Comparison of ENCODE assay signal across 8 cellular contexts in genomic region chr22:43388420-43388851, GRCh38. TPM values are rescaled to one million over a fixed set of nuclear protein-coding genes. Genes with fewer than 3 reads are reported as not detected.
DNase-seq lines count a peak whose midpoint lies in the region; ATAC-seq and TF ChIP-seq lines count a peak whose summit lies in the region.

No MANE protein-coding gene starts in this region.

- H3K79me2 ChIP-seq in OCI-LY7 (ENCODE audit: insufficient read depth, low read depth, low read length) = no peaks in the 10 kb centered on the region

- no peaks in the 10 kb centered on the region for H3K36me3 Mint-ChIP-seq in CD8-positive, alpha-beta T cell
- H3K36me3 Mint-ChIP-seq in natural killer cell = no peaks in the 10 kb centered on the region
- H3K36me3 Mint-ChIP-seq in stimulated activated naive B cell treated with anti-CD40 and anti-IgM and Interleukin-4, amounts not matched to agents 10 μg/mL and 1 μg/mL and 100 μg/mL, for 72 hours = no peaks in the 10 kb centered on the region

- no peak overlapping the region for H2AFZ ChIP-seq in OCI-LY7 (ENCODE audit: low read length)

- TF ChIP-seq CTCF in CD8-positive, alpha-beta T cell (IDR thresholded peaks at IDR 0.05) = peak; percentile 98
- peak; percentile 91 for TF ChIP-seq CTCF in OCI-LY7 (conservative IDR thresholded peaks at IDR 0.05; ENCODE audit: low read length)
- TF ChIP-seq CTCF in natural killer cell (IDR thresholded peaks at IDR 0.05) = peak; percentile 97

- no peak overlapping the region for H3K4me2 ChIP-seq in OCI-LY7 (ENCODE audit: low read length)

- H3K27ac ChIP-seq in CD8-positive, alpha-beta T cell (ENCODE audit: low read depth, low read length) = no peak overlapping the region
- H3K27ac ChIP-seq in OCI-LY7 (ENCODE audit: low read depth, low read length, poor library complexity, severe bottlenecking) = no peak overlapping the region

- H4K20me1 ChIP-seq in OCI-LY7 (ENCODE audit: insufficient read depth, low read length) = no peaks in the 10 kb centered on the region

- no peaks in the 10 kb centered on the region for H3K9me3 ChIP-seq in CD8-positive, alpha-beta T cell (ENCODE audit: low read length)
- H3K9me3 ChIP-seq in OCI-LY7 (ENCODE audit: low read length) = no peaks in the 10 kb centered on the region

- peaks cover 7% of the 10 kb centered on the region for H3K27me3 ChIP-seq in CD8-positive, alpha-beta T cell (ENCODE audit: insufficient read depth, low read length)

- BruUV-seq in OCI-LY7 (replicated peaks; lab: Mats Ljungman, UMichigan) = no TSS peak

- peaks cover 5% of the 10 kb centered on the region for H3K4me1 Mint-ChIP-seq in CD8-positive, alpha-beta T cell (ENCODE audit: low read depth)
- H3K4me1 Mint-ChIP-seq in natural killer cell = peaks cover 0 to 6% of the 10 kb centered on the region in 2 donors
- peaks cover 7 to 15% of the 10 kb centered on the region in 2 donors for H3K4me1 Mint-ChIP-seq in stimulated activated naive B cell treated with anti-CD40 and anti-IgM and Interleukin-4, amounts not matched to agents 10 μg/mL and 1 μg/mL and 100 μg/mL, for 72 hours

- POLR2A ChIA-PET in CD8-positive, alpha-beta T cell (lab: Charles Lee) = no interaction called here
- POLR2A ChIA-PET in OCI-LY7 (lab: Charles Lee) = no interaction called here

- peak; percentile 46 to 84 (median 67) for DNase-seq in CD8-positive, alpha-beta T cell
- DNase-seq in HT-29 (ENCODE audit: low spot score) (peak; percentile 53), OCI-LY7 (ENCODE audit: low spot score) (peak; percentile 57), activated T-cell treated with anti-CD3 and anti-CD28 coated beads for 1 hour (ENCODE audit: low read depth) (peak; percentile 63), natural killer cell (peak; percentile 75)
- DNase-seq in stimulated activated naive B cell treated with anti-CD40 and anti-IgM and Interleukin-4, amounts not matched to agents 10 μg/mL and 1 μg/mL and 100 μg/mL, for 72 hours = peak; percentile 56

- no peaks in the 10 kb centered on the region for H3K9me2 ChIP-seq in OCI-LY7 (ENCODE audit: insufficient read depth, low read length)

- no peaks in the 10 kb centered on the region for H3K9me3 Mint-ChIP-seq in CD8-positive, alpha-beta T cell
- H3K9me3 Mint-ChIP-seq in natural killer cell = no peaks in the 10 kb centered on the region
- no peaks in the 10 kb centered on the region for H3K9me3 Mint-ChIP-seq in stimulated activated naive B cell treated with anti-CD40 and anti-IgM and Interleukin-4, amounts not matched to agents 10 μg/mL and 1 μg/mL and 100 μg/mL, for 72 hours

- CTCF ChIA-PET in CD8-positive, alpha-beta T cell (lab: Charles Lee) = interaction anchor here (0.6 to 2.9 kb wide), 18 partner anchors 9 to 1242 kb away, joined by 3 to 15 read pairs (median 4); no protein-coding TSS in a partner anchor
- CTCF ChIA-PET in OCI-LY7 (lab: Charles Lee; ENCODE audit: unreplicated experiment) = no interaction called here

- no peak overlapping the region for H3K4me3 Mint-ChIP-seq in CD8-positive, alpha-beta T cell
- H3K4me3 Mint-ChIP-seq in natural killer cell = no peak overlapping the region
- no peak overlapping the region for H3K4me3 Mint-ChIP-seq in stimulated activated naive B cell treated with anti-CD40 and anti-IgM and Interleukin-4, amounts not matched to agents 10 μg/mL and 1 μg/mL and 100 μg/mL, for 72 hours

- intact Hi-C loops in CD8-positive, alpha-beta T cell (cut with DNase I, micrococcal nuclease) = loop anchor here in 1 of 2 experiments (1.0 kb wide), 1 partner anchor 1238 kb away; no protein-coding TSS in a partner anchor
- intact Hi-C loops in OCI-LY7 (cut with micrococcal nuclease; ENCODE audit: unreplicated experiment) (no loop called here), natural killer cell (cut with micrococcal nuclease) (loop anchor here (5.0 kb wide), 1 partner anchor 1239 kb away; no protein-coding TSS in a partner anchor)

- no peaks in the 10 kb centered on the region for H3K36me3 ChIP-seq in CD8-positive, alpha-beta T cell (ENCODE audit: insufficient read depth, low read length)
- H3K36me3 ChIP-seq in OCI-LY7 (ENCODE audit: insufficient read depth, low read length) = no peaks in the 10 kb centered on the region

- no peak overlapping the region for H3K4me3 ChIP-seq in CD8-positive, alpha-beta T cell (ENCODE audit: low read depth, low read length)
- H3K4me3 ChIP-seq in OCI-LY7 (ENCODE audit: low read depth, low read length, poor library complexity, severe bottlenecking) = no peak overlapping the region

- peaks cover 4% of the 10 kb centered on the region for H3K4me1 ChIP-seq in CD8-positive, alpha-beta T cell (ENCODE audit: insufficient read depth, low read length)
- no peaks in the 10 kb centered on the region for H3K4me1 ChIP-seq in OCI-LY7 (ENCODE audit: insufficient read depth, low read length, poor library complexity, severe bottlenecking)

- H3K27me3 Mint-ChIP-seq in CD8-positive, alpha-beta T cell (ENCODE audit: low read depth) = peaks cover 15% of the 10 kb centered on the region
- peaks cover 25 to 44% of the 10 kb centered on the region in 2 donors for H3K27me3 Mint-ChIP-seq in natural killer cell (ENCODE audit: low read depth in 2 of 2)
- peaks cover 33 to 43% of the 10 kb centered on the region in 2 donors for H3K27me3 Mint-ChIP-seq in stimulated activated naive B cell treated with anti-CD40 and anti-IgM and Interleukin-4, amounts not matched to agents 10 μg/mL and 1 μg/mL and 100 μg/mL, for 72 hours

- peak; percentile 77 for ATAC-seq in CD8-positive, alpha-beta T cell
- ATAC-seq in esophagus mucosa (peak; percentile 67), natural killer cell (peak; percentile 74 to 79 (median 75)), GM19452 (IDR thresholded peaks at IDR 0.05; ENCODE audit: unreplicated experiment) (no peak)
- peak; percentile 77 to 80 for ATAC-seq in stimulated activated naive B cell treated with anti-CD40 and anti-IgM and Interleukin-4, amounts not matched to agents 10 μg/mL and 1 μg/mL and 100 μg/mL, for 72 hours (replicated peaks)

- no peak overlapping the region for H3K27ac Mint-ChIP-seq in CD8-positive, alpha-beta T cell
- no peak overlapping the region for H3K27ac Mint-ChIP-seq in natural killer cell
- H3K27ac Mint-ChIP-seq in stimulated activated naive B cell treated with anti-CD40 and anti-IgM and Interleukin-4, amounts not matched to agents 10 μg/mL and 1 μg/mL and 100 μg/mL, for 72 hours = no peak overlapping the region

RNA-seq across cellular contexts. Expression of gene MPPED1, which starts 23.4 kb away (rescaled TPM):
- total RNA-seq in CD8-positive, alpha-beta T cell = not detected
- not detected in 2 replicates for total RNA-seq in HT-29 (2014; rRNA removed; shearing (Covaris generic))
- total RNA-seq in OCI-LY7 (2014; rRNA removed; shearing (Covaris generic)) = not detected in 2 replicates
- not detected in 2 replicates for total RNA-seq in OCI-LY7 (2022)
- total RNA-seq in esophagus mucosa = not detected
- total RNA-seq in natural killer cell = not detected

RNA-seq across cellular contexts. Expression of gene SCUBE1, which starts 45.3 kb away (rescaled TPM):
- not detected for total RNA-seq in CD8-positive, alpha-beta T cell
- total RNA-seq in HT-29 (2014; rRNA removed; shearing (Covaris generic)) = 0.03 TPM in 1 of 2 replicates, not detected in the other
- total RNA-seq in OCI-LY7 (2014; rRNA removed; shearing (Covaris generic)) = not detected in 2 replicates
- not detected in 2 replicates for total RNA-seq in OCI-LY7 (2022)
- 0.80 TPM for total RNA-seq in esophagus mucosa
- total RNA-seq in natural killer cell = 1 to 10 TPM in 1 of 3 donors, under 1 TPM in 2; 0.05 to 1.2 (median 0.11) TPM
